In the genomic region with DNA sequence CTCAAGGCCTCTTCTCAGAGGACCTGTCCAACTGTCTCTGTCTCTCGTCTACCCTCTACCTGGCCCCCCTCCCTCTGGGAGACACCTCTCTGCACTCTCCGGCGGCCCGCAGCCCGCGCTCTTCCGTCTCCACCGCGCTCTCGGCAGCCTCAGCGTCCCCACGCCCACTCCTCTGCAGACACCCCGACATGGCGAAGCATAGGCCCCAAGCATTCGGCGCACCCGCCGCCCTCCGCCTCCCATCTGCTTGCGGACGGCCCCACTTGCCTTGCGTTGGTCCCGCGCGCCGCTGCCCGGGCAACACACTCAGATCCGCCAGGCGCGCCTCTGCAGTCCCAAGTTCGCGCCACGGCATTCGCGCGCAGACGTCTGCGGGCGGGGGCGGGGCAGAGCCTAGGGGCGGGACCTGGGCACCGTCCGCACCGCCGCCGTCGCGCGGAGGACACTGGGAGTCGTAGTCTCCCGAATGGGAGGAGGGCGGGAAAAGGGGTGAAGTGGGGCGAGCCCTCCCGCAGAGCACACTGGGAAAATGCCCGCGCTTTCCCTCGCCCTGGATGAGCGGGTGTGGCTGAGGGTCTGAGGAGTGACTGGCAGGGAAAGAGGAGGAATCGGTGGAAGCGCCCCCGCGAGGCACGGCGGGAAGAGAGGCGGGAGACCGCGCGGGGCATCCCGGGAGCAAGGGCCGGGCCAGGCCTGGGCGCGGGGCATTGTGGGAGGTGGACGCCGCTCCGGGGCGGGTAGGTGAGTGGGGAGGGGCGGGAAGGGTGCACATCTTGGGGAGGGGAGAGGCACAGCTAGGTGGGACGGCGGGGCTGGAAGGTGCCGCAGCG, we compare ENCODE assay signal across 1 cellular context.
TF ChIP-seq lines count a peak whose summit lies in the region.

Gene LIG1, minus strand, starts transcription at position 371 of the 830 bp plus-strand sequence. CDS start 4,778 bp downstream, outside the sequence.
Gene ZSWIM9, plus strand, starts transcription at position 707 of the 830 bp plus-strand sequence. CDS start 1,123 bp downstream, outside the sequence.

TF ChIP-seq in HepG2, 621 proteins besides CTCF, POLR2A, EP300 and RAD21 (continued from another document and continues in another):
- TF ChIP-seq RFXANK (CRISPR knock-in tag; IDR thresholded peaks at IDR 0.05) (0 out of 2 replicates have a peak, but pooled peaks have one; percentile 27), ZNF17 (CRISPR knock-in tag; IDR thresholded peaks at IDR 0.05) (no peak), NFYB (CRISPR knock-in tag; IDR thresholded peaks at IDR 0.05) (peak; percentile 68), KLF9 (CRISPR knock-in tag; IDR thresholded peaks at IDR 0.05; ENCODE audit: low read depth) (peak; percentile 81; the same call in 1 of the 2 replicates), ZNF777 (CRISPR knock-in tag; IDR thresholded peaks at IDR 0.05) (peak; percentile 39; the same call in 1 of the 2 replicates), ZBTB14 (CRISPR knock-in tag; IDR thresholded peaks at IDR 0.05) (peak; percentile 71), GZF1 (CRISPR knock-in tag; IDR thresholded peaks at IDR 0.05) (0 out of 2 replicates have a peak, but pooled peaks have one; percentile 42), DMAP1 (CRISPR knock-in tag; IDR thresholded peaks at IDR 0.05) (peak; percentile 70; the same call in 1 of the 2 replicates), TP53 (CRISPR knock-in tag; conservative IDR thresholded peaks at IDR 0.05) (0 out of 2 replicates have a peak, but pooled peaks have one; percentile 74), MEIS2 (CRISPR knock-in tag; IDR thresholded peaks at IDR 0.05) (no peak; the same call in 1 of the 2 replicates), ZNF720 (CRISPR knock-in tag; IDR thresholded peaks at IDR 0.05) (no peak), WIZ (CRISPR knock-in tag; IDR thresholded peaks at IDR 0.05) (peak; percentile 37; the same call in 1 of the 2 replicates), FOXP1 (IDR thresholded peaks at IDR 0.05) (no peak), FOXP1 (CRISPR knock-in tag; IDR thresholded peaks at IDR 0.05) (no peak), FOSL1 (CRISPR knock-in tag; IDR thresholded peaks at IDR 0.05; ENCODE audit: borderline replicate concordance) (no peak), SOX13 (IDR thresholded peaks at IDR 0.05) (no peak), SOX13 (CRISPR knock-in tag; conservative IDR thresholded peaks at IDR 0.05 in 1 of 2, IDR thresholded peaks at IDR 0.05 in 1 of 2) (peak in 1 of 2 experiments; percentile 25; a peak in 1 of 4 replicates), ZSCAN9 (CRISPR knock-in tag; IDR thresholded peaks at IDR 0.05; ENCODE audit: borderline replicate concordance) (no peak), ONECUT2 (CRISPR knock-in tag; IDR thresholded peaks at IDR 0.05) (no peak), TRIM24 (CRISPR knock-in tag; IDR thresholded peaks at IDR 0.05) (no peak), ETV5 (CRISPR knock-in tag; IDR thresholded peaks at IDR 0.05; ENCODE audit: borderline replicate concordance) (peak; percentile 15; the same call in 1 of the 2 replicates), ZBTB43 (CRISPR knock-in tag; conservative IDR thresholded peaks at IDR 0.05) (no peak), ZNF589 (CRISPR knock-in tag; conservative IDR thresholded peaks at IDR 0.05) (peak; percentile 90; the same call in 1 of the 2 replicates), ZNF224 (CRISPR knock-in tag; IDR thresholded peaks at IDR 0.05) (peak; percentile 72; the same call in 1 of the 2 replicates), ZNF768 (CRISPR knock-in tag; IDR thresholded peaks at IDR 0.05) (peak; percentile 73; the same call in 1 of the 2 replicates), NBN (conservative IDR thresholded peaks at IDR 0.05) (no peak), KDM5A (IDR thresholded peaks at IDR 0.05; ENCODE audit: borderline replicate concordance, low read length) (peak; percentile 88; the same call in 1 of the 2 replicates), ZBTB46 (CRISPR knock-in tag; IDR thresholded peaks at IDR 0.05; ENCODE audit: borderline replicate concordance) (no peak), ZNF569 (CRISPR knock-in tag; IDR thresholded peaks at IDR 0.05; ENCODE audit: borderline replicate concordance) (no peak), SP5 (CRISPR knock-in tag; IDR thresholded peaks at IDR 0.05; ENCODE audit: borderline replicate concordance, low read depth) (peak; percentile 83; the same call in 1 of the 2 replicates)
- TF ChIP-seq, protein P1, sequence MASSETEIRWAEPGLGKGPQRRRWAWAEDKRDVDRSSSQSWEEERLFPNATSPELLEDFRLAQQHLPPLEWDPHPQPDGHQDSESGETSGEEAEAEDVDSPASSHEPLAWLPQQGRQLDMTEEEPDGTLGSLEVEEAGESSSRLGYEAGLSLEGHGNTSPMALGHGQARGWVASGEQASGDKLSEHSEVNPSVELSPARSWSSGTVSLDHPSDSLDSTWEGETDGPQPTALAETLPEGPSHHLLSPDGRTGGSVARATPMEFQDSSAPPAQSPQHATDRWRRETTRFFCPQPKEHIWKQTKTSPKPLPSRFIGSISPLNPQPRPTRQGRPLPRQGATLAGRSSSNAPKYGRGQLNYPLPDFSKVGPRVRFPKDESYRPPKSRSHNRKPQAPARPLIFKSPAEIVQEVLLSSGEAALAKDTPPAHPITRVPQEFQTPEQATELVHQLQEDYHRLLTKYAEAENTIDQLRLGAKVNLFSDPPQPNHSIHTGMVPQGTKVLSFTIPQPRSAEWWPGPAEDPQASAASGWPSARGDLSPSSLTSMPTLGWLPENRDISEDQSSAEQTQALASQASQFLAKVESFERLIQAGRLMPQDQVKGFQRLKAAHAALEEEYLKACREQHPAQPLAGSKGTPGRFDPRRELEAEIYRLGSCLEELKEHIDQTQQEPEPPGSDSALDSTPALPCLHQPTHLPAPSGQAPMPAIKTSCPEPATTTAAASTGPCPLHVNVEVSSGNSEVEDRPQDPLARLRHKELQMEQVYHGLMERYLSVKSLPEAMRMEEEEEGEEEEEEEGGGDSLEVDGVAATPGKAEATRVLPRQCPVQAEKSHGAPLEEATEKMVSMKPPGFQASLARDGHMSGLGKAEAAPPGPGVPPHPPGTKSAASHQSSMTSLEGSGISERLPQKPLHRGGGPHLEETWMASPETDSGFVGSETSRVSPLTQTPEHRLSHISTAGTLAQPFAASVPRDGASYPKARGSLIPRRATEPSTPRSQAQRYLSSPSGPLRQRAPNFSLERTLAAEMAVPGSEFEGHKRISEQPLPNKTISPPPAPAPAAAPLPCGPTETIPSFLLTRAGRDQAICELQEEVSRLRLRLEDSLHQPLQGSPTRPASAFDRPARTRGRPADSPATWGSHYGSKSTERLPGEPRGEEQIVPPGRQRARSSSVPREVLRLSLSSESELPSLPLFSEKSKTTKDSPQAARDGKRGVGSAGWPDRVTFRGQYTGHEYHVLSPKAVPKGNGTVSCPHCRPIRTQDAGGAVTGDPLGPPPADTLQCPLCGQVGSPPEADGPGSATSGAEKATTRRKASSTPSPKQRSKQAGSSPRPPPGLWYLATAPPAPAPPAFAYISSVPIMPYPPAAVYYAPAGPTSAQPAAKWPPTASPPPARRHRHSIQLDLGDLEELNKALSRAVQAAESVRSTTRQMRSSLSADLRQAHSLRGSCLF (CRISPR knock-in tag; IDR thresholded peaks at IDR 0.05; ENCODE audit: borderline replicate concordance) = no peak
- TF ChIP-seq, protein P2, sequence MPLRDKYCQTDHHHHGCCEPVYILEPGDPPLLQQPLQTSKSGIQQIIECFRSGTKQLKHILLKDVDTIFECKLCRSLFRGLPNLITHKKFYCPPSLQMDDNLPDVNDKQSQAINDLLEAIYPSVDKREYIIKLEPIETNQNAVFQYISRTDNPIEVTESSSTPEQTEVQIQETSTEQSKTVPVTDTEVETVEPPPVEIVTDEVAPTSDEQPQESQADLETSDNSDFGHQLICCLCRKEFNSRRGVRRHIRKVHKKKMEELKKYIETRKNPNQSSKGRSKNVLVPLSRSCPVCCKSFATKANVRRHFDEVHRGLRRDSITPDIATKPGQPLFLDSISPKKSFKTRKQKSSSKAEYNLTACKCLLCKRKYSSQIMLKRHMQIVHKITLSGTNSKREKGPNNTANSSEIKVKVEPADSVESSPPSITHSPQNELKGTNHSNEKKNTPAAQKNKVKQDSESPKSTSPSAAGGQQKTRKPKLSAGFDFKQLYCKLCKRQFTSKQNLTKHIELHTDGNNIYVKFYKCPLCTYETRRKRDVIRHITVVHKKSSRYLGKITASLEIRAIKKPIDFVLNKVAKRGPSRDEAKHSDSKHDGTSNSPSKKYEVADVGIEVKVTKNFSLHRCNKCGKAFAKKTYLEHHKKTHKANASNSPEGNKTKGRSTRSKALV (CRISPR knock-in tag; IDR thresholded peaks at IDR 0.05) = no peak
- TF ChIP-seq, protein P3, sequence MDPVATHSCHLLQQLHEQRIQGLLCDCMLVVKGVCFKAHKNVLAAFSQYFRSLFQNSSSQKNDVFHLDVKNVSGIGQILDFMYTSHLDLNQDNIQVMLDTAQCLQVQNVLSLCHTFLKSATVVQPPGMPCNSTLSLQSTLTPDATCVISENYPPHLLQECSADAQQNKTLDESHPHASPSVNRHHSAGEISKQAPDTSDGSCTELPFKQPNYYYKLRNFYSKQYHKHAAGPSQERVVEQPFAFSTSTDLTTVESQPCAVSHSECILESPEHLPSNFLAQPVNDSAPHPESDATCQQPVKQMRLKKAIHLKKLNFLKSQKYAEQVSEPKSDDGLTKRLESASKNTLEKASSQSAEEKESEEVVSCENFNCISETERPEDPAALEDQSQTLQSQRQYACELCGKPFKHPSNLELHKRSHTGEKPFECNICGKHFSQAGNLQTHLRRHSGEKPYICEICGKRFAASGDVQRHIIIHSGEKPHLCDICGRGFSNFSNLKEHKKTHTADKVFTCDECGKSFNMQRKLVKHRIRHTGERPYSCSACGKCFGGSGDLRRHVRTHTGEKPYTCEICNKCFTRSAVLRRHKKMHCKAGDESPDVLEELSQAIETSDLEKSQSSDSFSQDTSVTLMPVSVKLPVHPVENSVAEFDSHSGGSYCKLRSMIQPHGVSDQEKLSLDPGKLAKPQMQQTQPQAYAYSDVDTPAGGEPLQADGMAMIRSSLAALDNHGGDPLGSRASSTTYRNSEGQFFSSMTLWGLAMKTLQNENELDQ (CRISPR knock-in tag; IDR thresholded peaks at IDR 0.05; ENCODE audit: borderline replicate concordance) = no peak
- TF ChIP-seq, protein P4, sequence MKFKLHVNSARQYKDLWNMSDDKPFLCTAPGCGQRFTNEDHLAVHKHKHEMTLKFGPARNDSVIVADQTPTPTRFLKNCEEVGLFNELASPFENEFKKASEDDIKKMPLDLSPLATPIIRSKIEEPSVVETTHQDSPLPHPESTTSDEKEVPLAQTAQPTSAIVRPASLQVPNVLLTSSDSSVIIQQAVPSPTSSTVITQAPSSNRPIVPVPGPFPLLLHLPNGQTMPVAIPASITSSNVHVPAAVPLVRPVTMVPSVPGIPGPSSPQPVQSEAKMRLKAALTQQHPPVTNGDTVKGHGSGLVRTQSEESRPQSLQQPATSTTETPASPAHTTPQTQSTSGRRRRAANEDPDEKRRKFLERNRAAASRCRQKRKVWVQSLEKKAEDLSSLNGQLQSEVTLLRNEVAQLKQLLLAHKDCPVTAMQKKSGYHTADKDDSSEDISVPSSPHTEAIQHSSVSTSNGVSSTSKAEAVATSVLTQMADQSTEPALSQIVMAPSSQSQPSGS (CRISPR knock-in tag; IDR thresholded peaks at IDR 0.05) = no peak; the same call in 1 of the 2 replicates
- TF ChIP-seq, protein P5, sequence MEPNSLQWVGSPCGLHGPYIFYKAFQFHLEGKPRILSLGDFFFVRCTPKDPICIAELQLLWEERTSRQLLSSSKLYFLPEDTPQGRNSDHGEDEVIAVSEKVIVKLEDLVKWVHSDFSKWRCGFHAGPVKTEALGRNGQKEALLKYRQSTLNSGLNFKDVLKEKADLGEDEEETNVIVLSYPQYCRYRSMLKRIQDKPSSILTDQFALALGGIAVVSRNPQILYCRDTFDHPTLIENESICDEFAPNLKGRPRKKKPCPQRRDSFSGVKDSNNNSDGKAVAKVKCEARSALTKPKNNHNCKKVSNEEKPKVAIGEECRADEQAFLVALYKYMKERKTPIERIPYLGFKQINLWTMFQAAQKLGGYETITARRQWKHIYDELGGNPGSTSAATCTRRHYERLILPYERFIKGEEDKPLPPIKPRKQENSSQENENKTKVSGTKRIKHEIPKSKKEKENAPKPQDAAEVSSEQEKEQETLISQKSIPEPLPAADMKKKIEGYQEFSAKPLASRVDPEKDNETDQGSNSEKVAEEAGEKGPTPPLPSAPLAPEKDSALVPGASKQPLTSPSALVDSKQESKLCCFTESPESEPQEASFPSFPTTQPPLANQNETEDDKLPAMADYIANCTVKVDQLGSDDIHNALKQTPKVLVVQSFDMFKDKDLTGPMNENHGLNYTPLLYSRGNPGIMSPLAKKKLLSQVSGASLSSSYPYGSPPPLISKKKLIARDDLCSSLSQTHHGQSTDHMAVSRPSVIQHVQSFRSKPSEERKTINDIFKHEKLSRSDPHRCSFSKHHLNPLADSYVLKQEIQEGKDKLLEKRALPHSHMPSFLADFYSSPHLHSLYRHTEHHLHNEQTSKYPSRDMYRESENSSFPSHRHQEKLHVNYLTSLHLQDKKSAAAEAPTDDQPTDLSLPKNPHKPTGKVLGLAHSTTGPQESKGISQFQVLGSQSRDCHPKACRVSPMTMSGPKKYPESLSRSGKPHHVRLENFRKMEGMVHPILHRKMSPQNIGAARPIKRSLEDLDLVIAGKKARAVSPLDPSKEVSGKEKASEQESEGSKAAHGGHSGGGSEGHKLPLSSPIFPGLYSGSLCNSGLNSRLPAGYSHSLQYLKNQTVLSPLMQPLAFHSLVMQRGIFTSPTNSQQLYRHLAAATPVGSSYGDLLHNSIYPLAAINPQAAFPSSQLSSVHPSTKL (CRISPR knock-in tag; IDR thresholded peaks at IDR 0.05) = no peak
